ENCODE assay signal across 8 cellular contexts in genomic region chr14:67673451-67673850, GRCh38. TPM values are rescaled to one million over a fixed set of nuclear protein-coding genes. Genes with fewer than 3 reads are reported as not detected.
A peak's percentile ranks its signal among the peaks of the same experiment; 100 is the strongest.
DNase-seq lines count a peak whose midpoint lies in the region; ATAC-seq and TF ChIP-seq lines count a peak whose summit lies in the region.

No MANE protein-coding gene starts in this region.

- intact Hi-C loops in sigmoid colon (cut with DNase I): loop anchor here (5.0 kb wide), 1 partner anchor 71 kb away; the partner anchor contains the start of gene PIGH

- TF ChIP-seq EP300 in sigmoid colon (IDR thresholded peaks at IDR 0.05): no peak

- H3K36me3 Mint-ChIP-seq in T-cell: peaks cover 7% of the 10 kb centered on the region

- TF ChIP-seq POLR2A in sigmoid colon (IDR thresholded peaks at IDR 0.05): no peak

- 14 to 52% methylated on average over 5 of the region's 5 CpGs for WGBS in sigmoid colon, 2 donors

- ATAC-seq in T-cell (replicated peaks in 1 of 4): no peak

- TF ChIP-seq CTCF in GM12864 (IDR thresholded peaks at IDR 0.05; ENCODE audit: low read depth, low read length, missing control alignments) (no peak), fibroblast of the aortic adventitia (IDR thresholded peaks at IDR 0.05; ENCODE audit: insufficient read depth, low read length) (no peak), sigmoid colon (IDR thresholded peaks at IDR 0.05) (no peak)

- peaks cover 0 to 11% (median 7%) of the 10 kb centered on the region in 4 donors for H3K36me3 ChIP-seq in sigmoid colon

- DNase-seq in GM12864 (ENCODE audit: low read depth) (no peak), T-cell (no peak), fibroblast of the aortic adventitia (ENCODE audit: low read depth) (peak; percentile 6), sigmoid colon (no peak), putamen (ENCODE audit: low spot score) (no peak), GM19240 (ENCODE audit: insufficient read length, low spot score) (no peak), NCI-H1417 (lab: John Stamatoyannopoulos, UW) (no peak)
- no peak for DNase-seq in activated effector memory CD4-positive, alpha-beta T cell treated with Interleukin-2 at 50 U/mL for 16 hours

- POLR2A ChIA-PET in T-cell (lab: Charles Lee): interaction anchor here (0.6 to 1.4 kb wide), 4 partner anchors 9 to 288 kb away, joined by 3 to 9 read pairs (median 4); partner anchors contain the start of genes PIGH (in 1 of the 2) and RDH11 (in 1 of the 2)

- H3K27me3 Mint-ChIP-seq in T-cell: no peaks in the 10 kb centered on the region

- H3K9me3 ChIP-seq in sigmoid colon: no peaks in the 10 kb centered on the region

- peaks cover 57 to 63% (median 61%) of the 10 kb centered on the region in 3 donors for H3K4me1 Mint-ChIP-seq in T-cell

- H3K9me3 Mint-ChIP-seq in T-cell: no peaks in the 10 kb centered on the region

- no peaks in the 10 kb centered on the region for H3K27me3 ChIP-seq in sigmoid colon

- H3K4me3 ChIP-seq in GM12864 (ENCODE audit: low read depth, low read length) (peak overlapping the region; percentile 95), fibroblast of the aortic adventitia (ENCODE audit: low read depth, low read length) (peak overlapping the region; percentile 89), sigmoid colon (peak overlapping the region; percentile 90 to 99 (median 96))

- CTCF ChIA-PET in T-cell (lab: Charles Lee): interaction anchor here in 1 of 2 donors (1.0 to 1.8 kb wide), 5 partner anchors 22 to 246 kb away, joined by 3 to 7 read pairs (median 5); partner anchors contain the start of genes ARG2, PIGH and RDH11

- peak overlapping the region; percentile 83 to 93 for H3K27ac Mint-ChIP-seq in T-cell

- H3K4me1 ChIP-seq in sigmoid colon: peaks cover 0 to 42% (median 31%) of the 10 kb centered on the region in 4 donors

- peak overlapping the region; percentile 87 to 88 (median 87) for H3K4me3 Mint-ChIP-seq in T-cell

- peak overlapping the region in 3 of 4 donors; percentile 94 to 98 (median 95) for H3K27ac ChIP-seq in sigmoid colon

RNA-seq across cellular contexts. Expression of gene VTI1B, which starts 1.0 kb away (rescaled TPM):
- total RNA-seq in T-cell (10 to 100 TPM; 41.6 to 66.9 (median 54.7) TPM), fibroblast of the aortic adventitia (ENCODE audit: low replicate concordance) (48.5 and 69.0 TPM in 2 replicates), sigmoid colon (100 to 1,000 TPM in 2 of 4 donors, 10 to 100 TPM in 2; 58.6 to 114 (median 97.7) TPM)
- polyA plus RNA-seq in sigmoid colon: 100 to 1,000 TPM in 2 of 3 donors, 10 to 100 TPM in 1; 68.5 to 148 (median 138) TPM

RNA-seq across cellular contexts. Expression of gene RDH11, which starts 22.1 kb away (rescaled TPM):
- total RNA-seq in T-cell (10 to 100 TPM; 26.1 to 44.2 (median 40.0) TPM), fibroblast of the aortic adventitia (ENCODE audit: low replicate concordance) (78.9 and 110 TPM in 2 replicates), sigmoid colon (10 to 100 TPM; 24.7 to 49.0 (median 38.5) TPM)
- polyA plus RNA-seq in sigmoid colon: 10 to 100 TPM in 2 of 3 donors, 1 to 10 TPM in 1; 4.2 to 58.5 (median 14.6) TPM

RNA-seq across cellular contexts. Expression of gene RDH12, which starts 28.2 kb away (rescaled TPM):
- total RNA-seq in T-cell (not detected), fibroblast of the aortic adventitia (ENCODE audit: low replicate concordance) (0.82 TPM in 1 of 2 replicates, not detected in the other), sigmoid colon (not detected)
- polyA plus RNA-seq in sigmoid colon: under 1 TPM in 2 of 3 donors, not detected in 1; 0.12 to 0.60 TPM

RNA-seq across cellular contexts. Expression of gene ARG2, which starts 53.7 kb away (rescaled TPM):
- total RNA-seq in T-cell (1 to 10 TPM in 3 of 5 donors, under 1 TPM in 2; 0.62 to 2.6 (median 1.1) TPM), fibroblast of the aortic adventitia (ENCODE audit: low replicate concordance) (0.74 and 7.0 TPM in 2 replicates), sigmoid colon (10 to 100 TPM in 1 of 4 donors, 1 to 10 TPM in 3; 1.6 to 11.4 (median 5.5) TPM)
- 10 to 100 TPM in 1 of 3 donors, 1 to 10 TPM in 1, under 1 TPM in 1; 0.60 to 59.2 (median 5.7) TPM for polyA plus RNA-seq in sigmoid colon
